Comparison of ENCODE assay signal across 7 cellular contexts in the genomic region with DNA sequence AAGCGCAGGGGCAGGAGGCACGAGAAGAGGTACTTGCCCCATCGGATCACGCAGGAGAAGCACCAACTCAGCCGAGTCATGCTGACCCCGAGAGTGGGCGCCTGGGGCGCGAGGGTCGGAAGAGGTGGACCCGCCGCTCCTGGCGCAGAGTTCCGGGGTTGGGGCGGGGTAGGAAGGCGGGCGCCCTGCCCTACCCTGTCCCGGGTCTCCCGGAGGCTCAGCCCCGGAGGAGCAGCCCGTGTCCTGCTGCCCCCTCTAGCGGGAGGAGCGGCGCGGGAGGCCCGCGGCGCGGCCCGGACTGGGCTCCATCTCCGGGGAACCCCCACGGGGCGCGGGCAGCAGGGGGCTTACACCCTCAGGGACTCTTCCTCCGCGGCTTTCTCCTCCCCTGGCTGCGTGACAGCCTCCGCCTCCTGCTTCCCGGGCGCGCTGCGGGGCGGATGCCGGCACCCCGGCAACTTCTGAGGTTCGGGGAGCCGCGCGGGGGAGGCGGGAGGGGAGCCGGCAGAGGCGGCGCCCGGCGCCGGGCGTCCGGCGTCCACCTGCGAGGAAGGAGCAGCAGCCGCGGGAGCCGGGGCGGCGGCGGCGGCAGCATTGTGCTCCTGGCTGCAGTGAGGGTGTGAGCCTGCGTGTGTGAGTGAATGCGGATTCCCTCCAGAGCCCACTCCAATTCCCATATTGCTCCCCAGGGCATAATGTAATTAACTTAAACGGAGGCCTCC. TPM values are rescaled to one million over a fixed set of nuclear protein-coding genes. Genes with fewer than 3 reads are reported as not detected.
A peak's percentile ranks its signal among the peaks of the same experiment; 100 is the strongest.
DNase-seq lines count a peak whose midpoint lies in the region; ATAC-seq and TF ChIP-seq lines count a peak whose summit lies in the region.

No MANE protein-coding gene starts in this region.

- no peaks in the 10 kb centered on the region for H3K79me2 ChIP-seq in Loucy (ENCODE audit: insufficient read depth, low read length)

- ATAC-seq in foreskin keratinocyte (peak; percentile 65), GM18909 (IDR thresholded peaks at IDR 0.05; ENCODE audit: poor library complexity, unreplicated experiment) (no peak)

- H3K9me3 ChIP-seq in Loucy (ENCODE audit: insufficient read depth, low read depth, low read length) = no peaks in the 10 kb centered on the region
- no peaks in the 10 kb centered on the region for H3K9me3 ChIP-seq in neutrophil

- peak overlapping the region; percentile 74 for H3K4me3 ChIP-seq in Loucy (ENCODE audit: low read length, poor library complexity, severe bottlenecking)
- peak overlapping the region; percentile 35 to 61 for H3K4me3 ChIP-seq in neutrophil (ENCODE audit: low read depth in 1 of 2, low read length in 1 of 2)

- no peaks in the 10 kb centered on the region for H3F3A ChIP-seq in Loucy (ENCODE audit: low read depth)

- H3K36me3 ChIP-seq in Loucy (ENCODE audit: insufficient read depth, low read length) (no peaks in the 10 kb centered on the region), neutrophil (no peaks in the 10 kb centered on the region)

- H3K9ac ChIP-seq in Loucy (ENCODE audit: low read depth, low read length, poor library complexity, severe bottlenecking) = peak overlapping the region; percentile 57

- no peaks in the 10 kb centered on the region for H3K9me2 ChIP-seq in Loucy (replicated peaks; ENCODE audit: low read depth, low read length)

- DNase-seq in activated T-helper 1 cell treated with Interleukin-2 at 50 U/mL for 16 hours (ENCODE audit: low read depth) (peak; percentile 5), foreskin keratinocyte (no peak), G401 (ENCODE audit: low spot score) (no peak)

- in situ Hi-C loops in G401 (cut with HindIII; ENCODE audit: low sequenced_read_pairs) = no loop called here

- H3K4me1 ChIP-seq in Loucy (ENCODE audit: insufficient read depth, low read length, poor library complexity, severe bottlenecking) = peaks cover 15% of the 10 kb centered on the region
- H3K4me1 ChIP-seq in foreskin keratinocyte = peaks cover 3% of the 10 kb centered on the region
- peaks cover 12 to 17% of the 10 kb centered on the region in 2 experiments for H3K4me1 ChIP-seq in neutrophil (ENCODE audit: control insufficient read depth in 1 of 2, insufficient read depth in 1 of 2, low read depth in 1 of 2, low read length in 1 of 2)

- H4K20me1 ChIP-seq in Loucy (ENCODE audit: insufficient read depth, low read length, poor library complexity, severe bottlenecking) = no peaks in the 10 kb centered on the region

- H3K4me2 ChIP-seq in Loucy (ENCODE audit: low read depth, low read length, poor library complexity, severe bottlenecking) = peak overlapping the region; percentile 74

- peak overlapping the region; percentile 82 for H2AFZ ChIP-seq in Loucy (ENCODE audit: low read length)

- no peaks in the 10 kb centered on the region for H3K27me3 ChIP-seq in Loucy (ENCODE audit: insufficient read depth, low read length, poor library complexity, severe bottlenecking)
- peaks cover 35% of the 10 kb centered on the region for H3K27me3 ChIP-seq in foreskin keratinocyte
- H3K27me3 ChIP-seq in neutrophil = peaks cover 49% of the 10 kb centered on the region

- TF ChIP-seq CTCF in GM12873 (IDR thresholded peaks at IDR 0.05; ENCODE audit: insufficient read depth, low read depth, low read length, missing control alignments) (peak; percentile 27), Loucy (conservative IDR thresholded peaks at IDR 0.05; ENCODE audit: low read length) (peak; percentile 47), foreskin keratinocyte (conservative IDR thresholded peaks at IDR 0.05) (peak; percentile 74), neutrophil (IDR thresholded peaks at IDR 0.05) (no peak)

- H3K27ac ChIP-seq in foreskin keratinocyte = no peak overlapping the region
- no peak overlapping the region for H3K27ac ChIP-seq in neutrophil

RNA-seq across cellular contexts. Expression of a gene that starts 7.5 kb away (rescaled TPM):
- 1.8 and 4.3 TPM in 2 replicates for total RNA-seq in foreskin keratinocyte
- 0.69 and 0.78 TPM in 2 replicates for polyA plus RNA-seq in foreskin keratinocyte
- total RNA-seq in G401 (2014; rRNA removed; shearing (Covaris generic)) = 0.37 TPM in 1 of 2 replicates, not detected in the other

RNA-seq across cellular contexts. Expression of a gene that starts 58.8 kb away (rescaled TPM):
- total RNA-seq in foreskin keratinocyte = not detected in 2 replicates
- not detected in 2 replicates for polyA plus RNA-seq in foreskin keratinocyte
- not detected in 2 replicates for total RNA-seq in G401 (2014; rRNA removed; shearing (Covaris generic))
